ENCODE assay signal across 1 cellular context in genomic region chr5:42872865-42873264, GRCh38.
A peak's percentile ranks its signal among the peaks of the same experiment; 100 is the strongest.
TF ChIP-seq lines count a peak whose summit lies in the region.

No MANE protein-coding gene starts in this region.

TF ChIP-seq in K562, 482 proteins besides CTCF, POLR2A, EP300 and RAD21 (continued from another document and continues in another):
- TF ChIP-seq SIX5 (IDR thresholded peaks at IDR 0.05; ENCODE audit: borderline replicate concordance in 1 of 2, insufficient read depth in 1 of 2, low read depth in 1 of 2, low read length in 2 of 2) (no peak), HDAC8 (tag; IDR thresholded peaks at IDR 0.05) (no peak), XRCC4 (IDR thresholded peaks at IDR 0.05; ENCODE audit: extremely low read depth, insufficient read depth, insufficient read length) (no peak), MAX (CRISPR knock-in tag; IDR thresholded peaks at IDR 0.05) (0 out of 2 replicates have a peak, but pooled peaks have one; percentile 23), SOX6 (IDR thresholded peaks at IDR 0.05) (peak; percentile 82), GABPA (tag; conservative IDR thresholded peaks at IDR 0.05; ENCODE audit: low read depth) (no peak), TAF7 (tag; IDR thresholded peaks at IDR 0.05) (no peak), PBX2 (CRISPR knock-in tag; IDR thresholded peaks at IDR 0.05; ENCODE audit: low read depth) (no peak), PBX2 (tag; conservative IDR thresholded peaks at IDR 0.05; ENCODE audit: low read depth) (no peak), PHF21A (IDR thresholded peaks at IDR 0.05; ENCODE audit: borderline replicate concordance, low read depth) (no peak), OTX1 (CRISPR knock-in tag; IDR thresholded peaks at IDR 0.05) (no peak), NR0B1 (IDR thresholded peaks at IDR 0.05; ENCODE audit: partially characterized antibody) (no peak), HNRNPUL1 (IDR thresholded peaks at IDR 0.05; ENCODE audit: low read length) (no peak), CUX1 (CRISPR knock-in tag; IDR thresholded peaks at IDR 0.05) (no peak), STAT5A (IDR thresholded peaks at IDR 0.05; ENCODE audit: borderline replicate concordance, low read length) (peak; percentile 87), FOXA1 (IDR thresholded peaks at IDR 0.05; ENCODE audit: borderline replicate concordance) (no peak), TCFL5 (CRISPR knock-in tag; conservative IDR thresholded peaks at IDR 0.05) (no peak), ZNF785 (CRISPR knock-in tag; IDR thresholded peaks at IDR 0.05) (no peak), MTA2 (IDR thresholded peaks at IDR 0.05; ENCODE audit: low read depth) (peak; percentile 92), ZBTB8A (IDR thresholded peaks at IDR 0.05; ENCODE audit: partially characterized antibody) (no peak), SRSF1 (IDR thresholded peaks at IDR 0.05; ENCODE audit: low read depth, low read length) (no peak), ELK3 (CRISPR knock-in tag; IDR thresholded peaks at IDR 0.05) (no peak), ZNF75A (CRISPR knock-in tag; IDR thresholded peaks at IDR 0.05) (no peak), HSF4 (CRISPR knock-in tag; IDR thresholded peaks at IDR 0.05; ENCODE audit: borderline replicate concordance) (no peak), ZNF24 (IDR thresholded peaks at IDR 0.05) (no peak), SIN3A (IDR thresholded peaks at IDR 0.05; ENCODE audit: borderline replicate concordance in 2 of 2, control insufficient read depth in 1 of 2, low read depth in 2 of 2, low read length in 2 of 2) (no peak), SMARCB1 (IDR thresholded peaks at IDR 0.05; ENCODE audit: insufficient read length, low read depth) (no peak), CHD1 (IDR thresholded peaks at IDR 0.05; ENCODE audit: low read length) (no peak), ZNF134 (CRISPR knock-in tag; conservative IDR thresholded peaks at IDR 0.05) (0 out of 2 replicates have a peak, but pooled peaks have one; percentile 35), GMEB1 (CRISPR knock-in tag; IDR thresholded peaks at IDR 0.05) (no peak), E2F6 (IDR thresholded peaks at IDR 0.05; ENCODE audit: borderline replicate concordance in 1 of 2, extremely low read depth in 1 of 2, insufficient read depth in 1 of 2, insufficient read length in 1 of 2, low read depth in 1 of 2, low read length in 1 of 2, poor library complexity in 1 of 2, severe bottlenecking in 1 of 2) (no peak), ZNF79 (CRISPR knock-in tag; IDR thresholded peaks at IDR 0.05; ENCODE audit: low read depth) (no peak), SNIP1 (IDR thresholded peaks at IDR 0.05; ENCODE audit: low read depth) (no peak), CEBPB (tag; IDR thresholded peaks at IDR 0.05) (no peak), CEBPZ (IDR thresholded peaks at IDR 0.05; ENCODE audit: borderline replicate concordance, low read depth, low read length) (no peak), ZNF507 (tag; conservative IDR thresholded peaks at IDR 0.05) (no peak), MCM7 (IDR thresholded peaks at IDR 0.05) (no peak), THRAP3 (IDR thresholded peaks at IDR 0.05; ENCODE audit: borderline replicate concordance) (no peak), EP400 (IDR thresholded peaks at IDR 0.05) (no peak), SLC30A9 (CRISPR knock-in tag; IDR thresholded peaks at IDR 0.05) (no peak), ID3 (CRISPR knock-in tag; IDR thresholded peaks at IDR 0.05) (no peak), ID3 (tag; IDR thresholded peaks at IDR 0.05) (no peak), ZBTB34 (CRISPR knock-in tag; IDR thresholded peaks at IDR 0.05) (no peak), KAT2B (IDR thresholded peaks at IDR 0.05; ENCODE audit: low read depth, low read length) (no peak), TBL1XR1 (IDR thresholded peaks at IDR 0.05; ENCODE audit: low read length in 2 of 2) (peak; percentile 63 to 88; a peak in 2 of 4 replicates), TSC22D4 (tag; IDR thresholded peaks at IDR 0.05) (no peak)
